14 cellular contexts compared by ENCODE assay signal in the genomic region with DNA sequence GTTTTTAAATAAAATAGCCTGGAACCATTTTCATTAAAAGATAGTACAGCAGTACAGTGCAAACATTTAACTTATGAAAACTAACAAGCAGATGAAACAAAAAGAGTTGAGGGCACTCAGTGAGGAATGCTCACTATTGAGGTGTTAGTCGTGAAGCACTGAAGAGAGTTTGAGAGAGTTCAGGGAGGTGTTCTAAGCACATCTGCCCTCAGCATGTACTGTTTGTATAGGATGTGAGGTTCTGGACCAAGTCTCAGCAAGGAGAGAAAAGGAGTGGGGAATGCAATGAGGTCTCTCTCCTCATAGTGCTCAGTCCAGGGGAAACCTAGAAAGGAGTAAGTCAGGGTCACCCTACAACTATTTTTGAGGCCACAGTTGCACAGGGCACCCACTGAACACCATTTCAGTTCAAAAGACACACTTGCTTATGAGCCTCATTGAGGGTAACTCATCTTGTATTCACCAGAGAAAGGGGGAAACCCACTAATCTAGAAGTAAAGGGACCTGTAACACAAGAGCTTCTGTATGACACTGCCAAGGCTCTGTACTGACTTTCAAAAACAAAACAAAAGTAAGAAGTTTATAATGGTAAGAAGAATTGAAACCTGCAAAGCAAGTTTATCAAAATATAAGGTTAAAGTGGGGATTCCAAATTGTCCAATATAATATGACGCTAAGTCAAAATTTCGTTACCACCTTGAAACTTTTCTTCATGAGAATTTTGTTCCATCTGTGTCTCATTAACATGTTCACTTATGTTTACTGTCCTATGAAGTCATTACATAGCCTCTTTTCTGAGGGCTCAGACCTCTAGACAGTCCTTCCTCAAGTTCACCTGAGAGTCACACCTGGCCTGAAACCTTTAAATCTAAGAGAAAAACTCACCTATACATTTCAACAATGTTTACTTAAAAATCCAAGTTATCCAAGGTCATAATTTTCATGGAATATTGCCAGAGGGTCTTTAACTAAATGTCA.
DNase-seq lines count a peak whose midpoint lies in the region; ATAC-seq and TF ChIP-seq lines count a peak whose summit lies in the region.
"Had no signal": no experiment of that assay in that cellular context is flagged by ENCODE, and none has a peak within 500 bp of the region (broad histone marks: within the 10 kb centered on the region; RNA-seq: fewer than 3 reads in every experiment).

No MANE protein-coding gene starts in this region.

- DNase-seq in effector memory CD8-positive, alpha-beta T cell = no peak
- DNase-seq in H4 (ENCODE audit: low spot score) = no peak
- no peak for DNase-seq in thyroid gland
- DNase-seq in NCI-H1105 (lab: John Stamatoyannopoulos, UW) = no peak
- no peak for DNase-seq in A172 (ENCODE audit: low spot score)
- DNase-seq: DMS153; effector CD8-positive, alpha-beta T cell; head of caudate nucleus had no signal

- no peak for TF ChIP-seq POLR2A in thyroid gland (IDR thresholded peaks at IDR 0.05)

- no peaks in the 10 kb centered on the region for H3K27me3 Mint-ChIP-seq in effector memory CD8-positive, alpha-beta T cell

- H3K9me3 ChIP-seq in thyroid gland = no peaks in the 10 kb centered on the region
- H3K9me3 ChIP-seq: adrenal gland, thoracic aorta had no signal

- no peak overlapping the region for H3K27ac ChIP-seq in thyroid gland
- H3K27ac ChIP-seq: adrenal gland, thoracic aorta had no signal

- peaks cover 38 to 68% of the 10 kb centered on the region in 2 donors for H3K4me1 Mint-ChIP-seq in effector memory CD8-positive, alpha-beta T cell (ENCODE audit: low read depth in 2 of 2)

- no peak for TF ChIP-seq CTCF in thyroid gland (IDR thresholded peaks at IDR 0.05)

- H3K4me3 ChIP-seq in thyroid gland (replicated peaks in 1 of 3) = no peak overlapping the region
- H3K4me3 ChIP-seq: adrenal gland, thoracic aorta had no signal

- ATAC-seq in GM18519 (IDR thresholded peaks at IDR 0.05; ENCODE audit: low FRiP score, unreplicated experiment) = peak; percentile 25
- peak; percentile 68 for ATAC-seq in GM21360 (IDR thresholded peaks at IDR 0.05; ENCODE audit: unreplicated experiment)
- peak; percentile 73 for ATAC-seq in HG03196 (IDR thresholded peaks at IDR 0.05; ENCODE audit: unreplicated experiment)
- ATAC-seq in effector memory CD8-positive, alpha-beta T cell (replicated peaks) = peak; percentile 62
- ATAC-seq: Panc1 had no signal

- H3K27me3 ChIP-seq in thyroid gland = no peaks in the 10 kb centered on the region
- H3K27me3 ChIP-seq: adrenal gland had no signal

- whole genome bisulfite sequencing in thyroid gland, 2 donors = 58 to 60% methylated on average over 3 of the region's 3 CpGs

- peaks cover 2% of the 10 kb centered on the region for H3K36me3 Mint-ChIP-seq in effector memory CD8-positive, alpha-beta T cell (ENCODE audit: insufficient read depth)

- peaks cover 7 to 9% of the 10 kb centered on the region in 2 donors for H3K9me3 Mint-ChIP-seq in effector memory CD8-positive, alpha-beta T cell

- H3K4me1 ChIP-seq in thyroid gland = no peaks in the 10 kb centered on the region
- H3K4me1 ChIP-seq: adrenal gland had no signal

- H3K27ac Mint-ChIP-seq in effector memory CD8-positive, alpha-beta T cell = peak overlapping the region; percentile 23 to 45

- H3K36me3 ChIP-seq in thyroid gland = no peaks in the 10 kb centered on the region
- H3K36me3 ChIP-seq: adrenal gland, thoracic aorta had no signal

- intact Hi-C loops in thyroid gland (cut with DNase I) = no loop called here

- H3K4me3 Mint-ChIP-seq in effector memory CD8-positive, alpha-beta T cell = peak overlapping the region in 1 of 2 donors; percentile 5
